In genomic region chr1:167714851-167715652, GRCh38 we compare ENCODE assay signal across 8 cellular contexts. TPM values are rescaled to one million over a fixed set of nuclear protein-coding genes. Genes with fewer than 3 reads are reported as not detected.
DNase-seq lines count a peak whose midpoint lies in the region; ATAC-seq, FAIRE-seq and TF ChIP-seq lines count a peak whose summit lies in the region.

No MANE protein-coding gene starts in this region.

- H3K4me1 ChIP-seq in mucosa of descending colon (ENCODE audit: low read depth), result peaks cover 10% of the 10 kb centered on the region

- intact Hi-C loops in mucosa of descending colon (cut with DNase I, micrococcal nuclease), result no loop called here

- DNase-seq in COR-L47 (lab: John Stamatoyannopoulos, UW) (peak; percentile 75), HTR-8/SVneo (ENCODE audit: insufficient read length, low spot score) (peak; percentile 78), NOMO-1 treated with dmso at 0.1 percent for 144 hours (lab: John Stamatoyannopoulos, UW; ENCODE audit: unreplicated experiment) (peak; percentile 82), epidermal melanocyte (ENCODE audit: insufficient read length, low spot score) (peak; percentile 75), mucosa of descending colon (peak; percentile 79 to 96 (median 90))
- peak; percentile 68 for DNase-seq in activated CD8-positive, alpha-beta memory T cell treated with anti-CD3 and anti-CD28 coated beads, Interleukin-2, amount 50 U/mL, for 24 hours (ENCODE audit: extremely low read depth)
- peak; percentile 68 to 74 for DNase-seq in stimulated activated CD8-positive, alpha-beta memory T cell treated with anti-CD3 and anti-CD28 coated beads, Interleukin-4, amount 100 ng/mL, for 1 hour (ENCODE audit: low read depth in 2 of 2, low spot score in 1 of 2)

- FAIRE-seq in HTR-8/SVneo (lab: Jason Lieb, UNC), result no peak

- H3K4me3 ChIP-seq in mucosa of descending colon, result peak overlapping the region; percentile 57

- no peaks in the 10 kb centered on the region for H3K36me3 ChIP-seq in mucosa of descending colon (ENCODE audit: low read depth)

- H3K9me3 ChIP-seq in mucosa of descending colon, result no peaks in the 10 kb centered on the region

- ATAC-seq in GM21381 (IDR thresholded peaks at IDR 0.05; ENCODE audit: unreplicated experiment) (peak; percentile 38), mucosa of descending colon (peak; percentile 70)

- TF ChIP-seq CTCF in mucosa of descending colon (IDR thresholded peaks at IDR 0.05), result peak; percentile 73

RNA-seq across cellular contexts. Expression of gene MPZL1, which starts 6.7 kb away (rescaled TPM):
- total RNA-seq in mucosa of descending colon, result 100 to 1,000 TPM in 2 of 3 donors, 10 to 100 TPM in 1; 95.6 to 117 (median 103) TPM

Comparison
In these comparisons a context has a peak if more than half of its experiments do, and no peak if none do; other contexts are left out.
1. Peak in every context shown above with its lines: DNase-seq, ATAC-seq and H3K4me3 ChIP-seq.